In genomic region chr7:149020483-149020882, GRCh38 we compare ENCODE assay signal across 22 cellular contexts. TPM values are rescaled to one million over a fixed set of nuclear protein-coding genes. Genes with fewer than 3 reads are reported as not detected.
DNase-seq lines count a peak whose midpoint lies in the region; ATAC-seq lines count a peak whose summit lies in the region.
"Had no signal": no experiment of that assay in that cellular context is flagged by ENCODE, and none has a peak within 500 bp of the region (broad histone marks: within the 10 kb centered on the region; RNA-seq: fewer than 3 reads in every experiment).

No MANE protein-coding gene starts in this region.

- peaks cover 85% of the 10 kb centered on the region for H3K36me3 Mint-ChIP-seq in activated T-cell treated with anti-CD3 and anti-CD28 coated beads, Interleukin-2, amount 50 U/mL, for 24 hours (ENCODE audit: low read depth)
- H3K36me3 Mint-ChIP-seq in activated T-helper 1 cell treated with anti-CD3 and anti-CD28 coated beads, Interleukin-12 subunit alpha, Interleukin-12 subunit beta, Interleukin-2, Interleukin-4 antibody, amounts not matched to agents 30 ng/mL and 10 ng/mL and 1 ng/mL, durations not matched to agents 14 hours and 24 hours and 36 hours (ENCODE audit: low read depth), result peaks cover 32% of the 10 kb centered on the region
- peaks cover 54% of the 10 kb centered on the region for H3K36me3 Mint-ChIP-seq in stimulated activated memory B cell treated with anti-CD40 and anti-IgM and Interleukin-4, amounts not matched to agents 10 μg/mL and 1 μg/mL and 100 μg/mL, for 72 hours
- H3K36me3 Mint-ChIP-seq in stimulated activated effector memory CD8-positive, alpha-beta T cell treated with anti-CD3 and anti-CD28 coated beads, Interleukin-12 subunit alpha, Interleukin-12 subunit beta, amount 100 ng/mL, for 72 hours, result peaks cover 93% of the 10 kb centered on the region

- no peaks in the 10 kb centered on the region for H3K9me3 Mint-ChIP-seq in activated T-cell treated with anti-CD3 and anti-CD28 coated beads, Interleukin-2, amount 50 U/mL, for 24 hours
- no peaks in the 10 kb centered on the region for H3K9me3 Mint-ChIP-seq in activated T-helper 1 cell treated with anti-CD3 and anti-CD28 coated beads, Interleukin-12 subunit alpha, Interleukin-12 subunit beta, Interleukin-2, Interleukin-4 antibody, amounts not matched to agents 30 ng/mL and 10 ng/mL and 1 ng/mL, durations not matched to agents 14 hours and 24 hours and 36 hours
- H3K9me3 Mint-ChIP-seq in stimulated activated memory B cell treated with anti-CD40 and anti-IgM and Interleukin-4, amounts not matched to agents 10 μg/mL and 1 μg/mL and 100 μg/mL, for 72 hours, result no peaks in the 10 kb centered on the region
- no peaks in the 10 kb centered on the region for H3K9me3 Mint-ChIP-seq in stimulated activated effector memory CD8-positive, alpha-beta T cell treated with anti-CD3 and anti-CD28 coated beads, Interleukin-12 subunit alpha, Interleukin-12 subunit beta, amount 100 ng/mL, for 72 hours
- H3K9me3 Mint-ChIP-seq: effector memory CD8-positive, alpha-beta T cell; naive thymus-derived CD4-positive, alpha-beta T cell had no signal

- peaks cover 34% of the 10 kb centered on the region for H3K4me1 Mint-ChIP-seq in activated T-cell treated with anti-CD3 and anti-CD28 coated beads, Interleukin-2, amount 50 U/mL, for 24 hours (ENCODE audit: low read depth)
- peaks cover 24% of the 10 kb centered on the region for H3K4me1 Mint-ChIP-seq in activated T-helper 1 cell treated with anti-CD3 and anti-CD28 coated beads, Interleukin-12 subunit alpha, Interleukin-12 subunit beta, Interleukin-2, Interleukin-4 antibody, amounts not matched to agents 30 ng/mL and 10 ng/mL and 1 ng/mL, durations not matched to agents 14 hours and 24 hours and 36 hours (ENCODE audit: low read depth)
- peaks cover 47% of the 10 kb centered on the region for H3K4me1 Mint-ChIP-seq in stimulated activated memory B cell treated with anti-CD40 and anti-IgM and Interleukin-4, amounts not matched to agents 10 μg/mL and 1 μg/mL and 100 μg/mL, for 72 hours
- H3K4me1 Mint-ChIP-seq in stimulated activated effector memory CD8-positive, alpha-beta T cell treated with anti-CD3 and anti-CD28 coated beads, Interleukin-12 subunit alpha, Interleukin-12 subunit beta, amount 100 ng/mL, for 72 hours, result peaks cover 43% of the 10 kb centered on the region

- H3K27me3 Mint-ChIP-seq in activated T-cell treated with anti-CD3 and anti-CD28 coated beads, Interleukin-2, amount 50 U/mL, for 24 hours, result no peaks in the 10 kb centered on the region
- no peaks in the 10 kb centered on the region for H3K27me3 Mint-ChIP-seq in activated T-helper 1 cell treated with anti-CD3 and anti-CD28 coated beads, Interleukin-12 subunit alpha, Interleukin-12 subunit beta, Interleukin-2, Interleukin-4 antibody, amounts not matched to agents 30 ng/mL and 10 ng/mL and 1 ng/mL, durations not matched to agents 14 hours and 24 hours and 36 hours (ENCODE audit: insufficient read depth)
- H3K27me3 Mint-ChIP-seq in stimulated activated memory B cell treated with anti-CD40 and anti-IgM and Interleukin-4, amounts not matched to agents 10 μg/mL and 1 μg/mL and 100 μg/mL, for 72 hours, result no peaks in the 10 kb centered on the region
- H3K27me3 Mint-ChIP-seq: effector memory CD8-positive, alpha-beta T cell; naive thymus-derived CD4-positive, alpha-beta T cell had no signal

- intact Hi-C loops in activated T-helper 1 cell treated with anti-CD3 and anti-CD28 coated beads, Interleukin-12 subunit alpha, Interleukin-12 subunit beta, Interleukin-2, Interleukin-4 antibody, amounts not matched to agents 30 ng/mL and 10 ng/mL and 1 ng/mL, durations not matched to agents 14 hours and 24 hours and 36 hours (cut with micrococcal nuclease), result loop anchor here (10.0 kb wide), 1 partner anchor 604 kb away; no protein-coding TSS in a partner anchor

- no peak for DNase-seq in activated T-cell treated with anti-CD3 and anti-CD28 coated beads, Interleukin-2, amount 50 U/mL, for 24 hours
- DNase-seq in activated T-cell treated with anti-CD3 and anti-CD28 coated beads for 4 hours (no peak), globus pallidus (ENCODE audit: low spot score) (peak; percentile 65)
- DNase-seq in activated T-helper 1 cell treated with anti-CD3 and anti-CD28 coated beads, Interleukin-12 subunit alpha, Interleukin-12 subunit beta, Interleukin-2, Interleukin-4 antibody, amounts not matched to agents 30 ng/mL and 10 ng/mL and 1 ng/mL, durations not matched to agents 14 hours and 24 hours and 36 hours (ENCODE audit: low spot score), result no peak
- no peak for DNase-seq in stimulated activated effector memory CD8-positive, alpha-beta T cell treated with anti-CD3 and anti-CD28 coated beads, Interleukin-12 subunit alpha, Interleukin-12 subunit beta, amount 100 ng/mL, for 72 hours (ENCODE audit: low spot score in 2 of 2)
- DNase-seq: 8988T; activated CD4-positive, CD25-positive, alpha-beta regulatory T cell treated with anti-CD3 and anti-CD28 coated beads, Interleukin-2, amount 50 U/mL, for 72 hours; AML-193; brain microvascular endothelial cell; COR-L47; effector memory CD8-positive, alpha-beta T cell; GM23248; left cardiac atrium; mesendoderm; naive thymus-derived CD4-positive, alpha-beta T cell; NCI-H1092 treated with DMSO at 0.1 percent for 48 hours; NCI-H2081; thyroid gland had no signal

- H3K4me3 Mint-ChIP-seq in activated T-cell treated with anti-CD3 and anti-CD28 coated beads, Interleukin-2, amount 50 U/mL, for 24 hours, result no peak overlapping the region
- H3K4me3 Mint-ChIP-seq in activated T-helper 1 cell treated with anti-CD3 and anti-CD28 coated beads, Interleukin-12 subunit alpha, Interleukin-12 subunit beta, Interleukin-2, Interleukin-4 antibody, amounts not matched to agents 30 ng/mL and 10 ng/mL and 1 ng/mL, durations not matched to agents 14 hours and 24 hours and 36 hours, result no peak overlapping the region
- no peak overlapping the region for H3K4me3 Mint-ChIP-seq in stimulated activated memory B cell treated with anti-CD40 and anti-IgM and Interleukin-4, amounts not matched to agents 10 μg/mL and 1 μg/mL and 100 μg/mL, for 72 hours
- no peak overlapping the region for H3K4me3 Mint-ChIP-seq in stimulated activated effector memory CD8-positive, alpha-beta T cell treated with anti-CD3 and anti-CD28 coated beads, Interleukin-12 subunit alpha, Interleukin-12 subunit beta, amount 100 ng/mL, for 72 hours
- H3K4me3 Mint-ChIP-seq: effector memory CD8-positive, alpha-beta T cell; naive thymus-derived CD4-positive, alpha-beta T cell had no signal

- no peak for ATAC-seq in stimulated activated memory B cell treated with anti-CD40 and anti-IgM and Interleukin-4, amounts not matched to agents 10 μg/mL and 1 μg/mL and 100 μg/mL, for 72 hours
- ATAC-seq in HG03139 (IDR thresholded peaks at IDR 0.05; ENCODE audit: unreplicated experiment), result no peak
- ATAC-seq in stimulated activated effector memory CD8-positive, alpha-beta T cell treated with anti-CD3 and anti-CD28 coated beads, Interleukin-12 subunit alpha, Interleukin-12 subunit beta, amount 100 ng/mL, for 72 hours, result no peak
- ATAC-seq in activated CD4-positive, CD25-positive, alpha-beta regulatory T cell treated with anti-CD3 and anti-CD28 coated beads, Interleukin-2, amount 50 U/mL, for 24 hours, result no peak
- ATAC-seq: effector memory CD8-positive, alpha-beta T cell; left cardiac atrium; naive thymus-derived CD4-positive, alpha-beta T cell; Right ventricle myocardium inferior had no signal

- peak overlapping the region; percentile 42 for H3K27ac Mint-ChIP-seq in activated T-cell treated with anti-CD3 and anti-CD28 coated beads, Interleukin-2, amount 50 U/mL, for 24 hours
- H3K27ac Mint-ChIP-seq in activated T-helper 1 cell treated with anti-CD3 and anti-CD28 coated beads, Interleukin-12 subunit alpha, Interleukin-12 subunit beta, Interleukin-2, Interleukin-4 antibody, amounts not matched to agents 30 ng/mL and 10 ng/mL and 1 ng/mL, durations not matched to agents 14 hours and 24 hours and 36 hours, result peak overlapping the region; percentile 12
- H3K27ac Mint-ChIP-seq in stimulated activated memory B cell treated with anti-CD40 and anti-IgM and Interleukin-4, amounts not matched to agents 10 μg/mL and 1 μg/mL and 100 μg/mL, for 72 hours, result peak overlapping the region; percentile 54
- no peak overlapping the region for H3K27ac Mint-ChIP-seq in stimulated activated effector memory CD8-positive, alpha-beta T cell treated with anti-CD3 and anti-CD28 coated beads, Interleukin-12 subunit alpha, Interleukin-12 subunit beta, amount 100 ng/mL, for 72 hours

RNA-seq across cellular contexts. Expression of gene PDIA4, which starts 7.8 kb away (rescaled TPM):
- total RNA-seq in activated T-helper 1 cell treated with anti-CD3 and anti-CD28 coated beads, Interleukin-12 subunit alpha, Interleukin-12 subunit beta, Interleukin-2, Interleukin-4 antibody, amounts not matched to agents 30 ng/mL and 10 ng/mL and 1 ng/mL, durations not matched to agents 14 hours and 24 hours and 36 hours, result 132 and 142 TPM in 2 replicates
